9 cellular contexts compared by ENCODE assay signal in the genomic region with DNA sequence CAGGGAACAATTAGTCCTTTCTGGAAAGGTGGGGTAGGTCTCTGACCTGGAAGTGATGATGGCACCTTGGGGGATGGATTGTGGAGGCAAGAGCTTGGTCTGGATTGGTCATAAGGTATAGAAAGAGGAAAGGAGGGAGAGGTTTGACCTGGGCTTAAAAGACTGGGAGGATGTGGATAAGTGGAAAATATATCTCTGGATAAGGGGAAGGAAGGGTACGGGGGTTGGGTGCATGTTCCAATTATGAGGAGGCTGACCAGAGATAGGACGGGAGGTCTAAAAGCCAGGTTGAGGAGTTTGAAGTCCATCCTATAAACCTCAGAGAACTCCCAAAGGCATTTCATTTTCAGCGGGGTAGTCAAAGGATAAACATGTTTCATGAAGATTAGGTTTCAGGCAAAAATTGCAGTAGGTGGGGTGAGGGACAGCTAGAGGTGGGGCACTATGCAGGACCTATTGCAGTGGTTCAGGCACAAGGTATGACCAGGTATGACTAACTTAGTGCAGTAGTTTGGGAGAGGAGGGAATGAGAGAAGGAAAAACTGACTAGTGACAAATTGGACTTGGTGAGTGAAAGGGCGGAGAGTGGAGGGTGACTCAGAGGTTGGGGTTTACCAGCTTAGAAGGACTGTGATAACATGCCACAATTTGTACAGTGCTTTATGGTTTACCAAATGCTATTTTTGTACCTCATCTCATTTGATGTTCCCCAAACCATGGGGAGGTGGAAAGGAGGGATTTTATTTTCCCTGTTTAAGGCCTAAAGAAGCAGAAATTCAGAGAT. TPM values are rescaled to one million over a fixed set of nuclear protein-coding genes. Genes with fewer than 3 reads are reported as not detected.
DNase-seq lines count a peak whose midpoint lies in the region; ATAC-seq, FAIRE-seq and TF ChIP-seq lines count a peak whose summit lies in the region.
"Had no signal": no experiment of that assay in that cellular context is flagged by ENCODE, and none has a peak within 500 bp of the region (broad histone marks: within the 10 kb centered on the region; RNA-seq: fewer than 3 reads in every experiment).

No MANE protein-coding gene starts in this region.

- no peaks in the 10 kb centered on the region for H3K27me3 ChIP-seq in kidney epithelial cell (ENCODE audit: control insufficient read depth, insufficient read depth, low read length)

- H3K36me3 Mint-ChIP-seq in activated CD8-positive, alpha-beta memory T cell treated with anti-CD3 and anti-CD28 coated beads, Interleukin-2, amount 10 ng/mL, durations not matched to agents 7 days and 5 days: peaks cover 5% of the 10 kb centered on the region
- no peaks in the 10 kb centered on the region for H3K36me3 Mint-ChIP-seq in activated T-cell treated with anti-CD3 and anti-CD28 coated beads, Interleukin-2, amount 50 U/mL, for 72 hours (ENCODE audit: insufficient read depth in 2 of 2)

- CTCF ChIA-PET in activated CD8-positive, alpha-beta memory T cell treated with anti-CD3 and anti-CD28 coated beads, Interleukin-2, amount 10 ng/mL, durations not matched to agents 7 days and 5 days (lab: Charles Lee): interaction anchor here (2.2 kb wide), 1 partner anchor 12 kb away, joined by 8 read pairs; a partner anchor contains a TSS

- H3K27ac Mint-ChIP-seq in activated CD8-positive, alpha-beta memory T cell treated with anti-CD3 and anti-CD28 coated beads, Interleukin-2, amount 10 ng/mL, durations not matched to agents 7 days and 5 days: no peak overlapping the region
- peak overlapping the region; percentile 81 for H3K27ac Mint-ChIP-seq in activated T-cell treated with anti-CD3 and anti-CD28 coated beads, Interleukin-2, amount 50 U/mL, for 72 hours

- peak; percentile 72 for ATAC-seq in activated CD8-positive, alpha-beta memory T cell treated with anti-CD3 and anti-CD28 coated beads, Interleukin-2, amount 10 ng/mL, durations not matched to agents 7 days and 5 days
- ATAC-seq in activated T-cell treated with anti-CD3 and anti-CD28 coated beads, Interleukin-2, amount 50 U/mL, for 72 hours (replicated peaks in 1 of 2): peak; percentile 94 to 97
- no peak for ATAC-seq in GM18505 (IDR thresholded peaks at IDR 0.05; ENCODE audit: unreplicated experiment)

- no peak for TF ChIP-seq CTCF in kidney epithelial cell (IDR thresholded peaks at IDR 0.05; ENCODE audit: insufficient read depth, low read length, poor library complexity, severe bottlenecking)

- no peak overlapping the region for H3K4me3 Mint-ChIP-seq in activated CD8-positive, alpha-beta memory T cell treated with anti-CD3 and anti-CD28 coated beads, Interleukin-2, amount 10 ng/mL, durations not matched to agents 7 days and 5 days
- H3K4me3 Mint-ChIP-seq in activated T-cell treated with anti-CD3 and anti-CD28 coated beads, Interleukin-2, amount 50 U/mL, for 72 hours: peak overlapping the region; percentile 56 to 62

- no peak overlapping the region for H3K4me3 ChIP-seq in kidney epithelial cell (ENCODE audit: low read depth, low read length)

- H3K9me3 Mint-ChIP-seq in activated CD8-positive, alpha-beta memory T cell treated with anti-CD3 and anti-CD28 coated beads, Interleukin-2, amount 10 ng/mL, durations not matched to agents 7 days and 5 days (ENCODE audit: low read depth): no peaks in the 10 kb centered on the region
- H3K9me3 Mint-ChIP-seq in activated T-cell treated with anti-CD3 and anti-CD28 coated beads, Interleukin-2, amount 50 U/mL, for 72 hours: no peaks in the 10 kb centered on the region

- peak; percentile 51 for DNase-seq in activated CD8-positive, alpha-beta memory T cell treated with anti-CD3 and anti-CD28 coated beads, Interleukin-2, amount 10 ng/mL, durations not matched to agents 7 days and 5 days
- DNase-seq in activated CD8-positive, alpha-beta memory T cell treated with anti-CD3 and anti-CD28 coated beads, Interleukin-2, amount 50 U/mL, for 48 hours: no peak
- DNase-seq in activated T-cell treated with anti-CD3 and anti-CD28 coated beads, Interleukin-2, amount 50 U/mL, for 72 hours: peak; percentile 47 to 63
- DNase-seq in kidney epithelial cell (ENCODE audit: low read depth) (peak; percentile 69), stromal cell of bone marrow (ENCODE audit: low read depth) (peak; percentile 86), GM12891 (ENCODE audit: insufficient read length, low spot score) (no peak), NCI-H146 (lab: John Stamatoyannopoulos, UW) (no peak)
- DNase-seq: DMS79 had no signal

- H3K27me3 Mint-ChIP-seq in activated CD8-positive, alpha-beta memory T cell treated with anti-CD3 and anti-CD28 coated beads, Interleukin-2, amount 10 ng/mL, durations not matched to agents 7 days and 5 days: no peaks in the 10 kb centered on the region
- no peaks in the 10 kb centered on the region for H3K27me3 Mint-ChIP-seq in activated T-cell treated with anti-CD3 and anti-CD28 coated beads, Interleukin-2, amount 50 U/mL, for 72 hours (ENCODE audit: low read depth)

- FAIRE-seq in GM12891 (lab: Jason Lieb, UNC): no peak

- H3K36me3 ChIP-seq in kidney epithelial cell (ENCODE audit: control insufficient read depth, insufficient read depth, low read length): no peaks in the 10 kb centered on the region

- H3K4me1 Mint-ChIP-seq in activated CD8-positive, alpha-beta memory T cell treated with anti-CD3 and anti-CD28 coated beads, Interleukin-2, amount 10 ng/mL, durations not matched to agents 7 days and 5 days: peaks cover 31% of the 10 kb centered on the region
- peaks cover 49% of the 10 kb centered on the region for H3K4me1 Mint-ChIP-seq in activated T-cell treated with anti-CD3 and anti-CD28 coated beads, Interleukin-2, amount 50 U/mL, for 72 hours (ENCODE audit: low read depth)

- no peak for TF ChIP-seq POLR2A in GM18505 (IDR thresholded peaks at IDR 0.05; ENCODE audit: borderline replicate concordance, extremely low read depth, insufficient read depth, insufficient read length)
- TF ChIP-seq POLR2A in GM12891 (IDR thresholded peaks at IDR 0.05; ENCODE audit: low read depth, low read length): no peak

TF ChIP-seq in GM12891, 5 proteins besides CTCF, POLR2A, EP300 and RAD21:
- no peak for TF ChIP-seq TAF1 (IDR thresholded peaks at IDR 0.05; ENCODE audit: low read depth, low read length)
- TF ChIP-seq POLR2AphosphoS5 (IDR thresholded peaks at IDR 0.05; ENCODE audit: low read depth, low read length): no peak

RNA-seq across cellular contexts. Expression of a gene that starts 10.7 kb away (rescaled TPM):
- 10 to 100 TPM; 17.7 to 21.1 TPM for total RNA-seq in activated CD8-positive, alpha-beta memory T cell treated with anti-CD3 and anti-CD28 coated beads, Interleukin-2, amount 10 ng/mL, durations not matched to agents 7 days and 5 days
- 10 to 100 TPM; 31.6 to 37.7 TPM for total RNA-seq in activated T-cell treated with anti-CD3 and anti-CD28 coated beads, Interleukin-2, amount 50 U/mL, for 72 hours
- 26.7 and 31.5 TPM in 2 replicates for total RNA-seq in kidney epithelial cell
- polyA plus RNA-seq in GM12891 (2012; ENCODE audit: low read depth, missing spikeins): 14.2 TPM

Comparison
In these comparisons a context has a peak if more than half of its experiments do, and no peak if none do; other contexts are left out.
1. DNase-seq: peak in activated CD8-positive, alpha-beta memory T cell treated with anti-CD3 and anti-CD28 coated beads, Interleukin-2, amount 10 ng/mL, durations not matched to agents 7 days and 5 days (single experiment), activated T-cell treated with anti-CD3 and anti-CD28 coated beads, Interleukin-2, amount 50 U/mL, for 72 hours (2 of 2), kidney epithelial cell (single experiment) and stromal cell of bone marrow (single experiment); none in activated CD8-positive, alpha-beta memory T cell treated with anti-CD3 and anti-CD28 coated beads, Interleukin-2, amount 50 U/mL, for 48 hours (single experiment), GM12891 (single experiment) and NCI-H146 (single experiment).